10 cellular contexts compared by ENCODE assay signal in the genomic region with DNA sequence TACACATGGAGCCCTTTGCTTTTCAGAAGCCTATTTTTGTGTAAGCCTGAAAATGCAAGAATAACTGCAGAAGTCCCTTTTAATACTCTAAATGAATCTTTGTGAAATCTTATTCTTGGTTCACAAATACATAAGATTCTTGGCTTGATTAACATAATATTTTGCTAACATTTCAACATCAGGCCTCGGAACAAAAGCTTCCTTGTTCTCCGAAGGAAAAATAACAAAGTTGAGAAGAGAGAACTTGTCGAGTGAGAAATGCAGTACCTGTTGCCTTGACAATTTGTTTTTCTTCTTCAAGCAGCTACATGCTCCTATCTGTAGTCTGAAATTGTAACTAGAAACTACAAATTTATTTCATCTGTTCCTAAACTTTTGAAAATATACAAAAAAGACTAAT. TPM values are rescaled to one million over a fixed set of nuclear protein-coding genes. Genes with fewer than 3 reads are reported as not detected.
DNase-seq lines count a peak whose midpoint lies in the region; ATAC-seq and TF ChIP-seq lines count a peak whose summit lies in the region.
"Had no signal": no experiment of that assay in that cellular context is flagged by ENCODE, and none has a peak within 500 bp of the region (broad histone marks: within the 10 kb centered on the region; RNA-seq: fewer than 3 reads in every experiment).

No MANE protein-coding gene starts in this region.

- intact Hi-C loops in head of caudate nucleus (cut with DNase I): no loop called here

- H3K4me3 Mint-ChIP-seq in nephron: no peak overlapping the region

- H3K27ac ChIP-seq in ACC112 (ENCODE audit: low read depth, low read length) (no peak overlapping the region), SJCRH30 (no peak overlapping the region)

- peaks cover 15% of the 10 kb centered on the region for H3K36me3 Mint-ChIP-seq in nephron (ENCODE audit: low read depth)

- H3K27me3 ChIP-seq in ACC112 (ENCODE audit: insufficient read depth, low read length) (no peaks in the 10 kb centered on the region), SJCRH30 (no peaks in the 10 kb centered on the region)

- no peak for ATAC-seq in GM21717 (IDR thresholded peaks at IDR 0.05; ENCODE audit: unreplicated experiment)

- no peaks in the 10 kb centered on the region for H3K9me3 ChIP-seq in SJCRH30 (replicated peaks)

- peak overlapping the region; percentile 13 to 43 (median 26) for H3K27ac Mint-ChIP-seq in nephron

- DNase-seq in NCI-H526 (lab: John Stamatoyannopoulos, UW) (peak; percentile 67 to 70), epidermal melanocyte (ENCODE audit: insufficient read length, low spot score) (peak; percentile 18), head of caudate nucleus (no peak), SJCRH30 (no peak), NCI-H69 (lab: John Stamatoyannopoulos, UW) (no peak)
- DNase-seq: C1 segment of cervical spinal cord, NCI-H1048 had no signal

- H3K79me2 ChIP-seq in ACC112 (ENCODE audit: control insufficient read depth, insufficient read depth, low read length, unreplicated experiment): peaks cover 81% of the 10 kb centered on the region

- H3K4me1 ChIP-seq in ACC112 (ENCODE audit: control insufficient read depth, insufficient read depth, low read length, unreplicated experiment) (peaks cover 13% of the 10 kb centered on the region), SJCRH30 (peaks cover 27% of the 10 kb centered on the region)

- peaks cover 47% of the 10 kb centered on the region for H3K4me1 Mint-ChIP-seq in nephron

- no peak overlapping the region for H2AFZ ChIP-seq in ACC112 (ENCODE audit: low read length, unreplicated experiment)

- no peaks in the 10 kb centered on the region for H3K9me3 Mint-ChIP-seq in nephron

- no peaks in the 10 kb centered on the region for H3K27me3 Mint-ChIP-seq in nephron (ENCODE audit: low read depth)

- TF ChIP-seq CTCF in nephron (IDR thresholded peaks at IDR 0.05; ENCODE audit: unreplicated experiment in 3 of 3): no peak

- H3K36me3 ChIP-seq in ACC112 (ENCODE audit: insufficient read depth, low read length) (no peaks in the 10 kb centered on the region), SJCRH30 (peaks cover 16% of the 10 kb centered on the region)

- H3K4me3 ChIP-seq in ACC112 (ENCODE audit: low read depth, low read length) (peak overlapping the region; percentile 14; the same call in 1 of the 2 replicates), SJCRH30 (no peak overlapping the region)

RNA-seq across cellular contexts. Expression of a gene that starts 8.5 kb away (rescaled TPM):
- 77.0 and 78.4 TPM in 2 replicates for total RNA-seq in SJCRH30 (2014; rRNA removed; shearing (Covaris generic))

Comparison
In these comparisons a context has a peak if more than half of its experiments do, and no peak if none do; other contexts are left out.
1. DNase-seq: peak in NCI-H526 (2 of 2) and epidermal melanocyte (single experiment); none in head of caudate nucleus (0 of 42), SJCRH30 (0 of 2) and NCI-H69 (single experiment).